In genomic region chr2:101253013-101253712, GRCh38 we compare ENCODE assay signal across 1 cellular context.
TF ChIP-seq lines count a peak whose summit lies in the region.

No MANE protein-coding gene starts in this region.

TF ChIP-seq in GM12878, 131 proteins besides CTCF, POLR2A, EP300 and RAD21 (continued from another document):
- TF ChIP-seq ZNF687 (IDR thresholded peaks at IDR 0.05) (0 out of 2 replicates have a peak, but pooled peaks have one; percentile 56), LARP7 (IDR thresholded peaks at IDR 0.05) (peak; percentile 92), GATAD2B (conservative IDR thresholded peaks at IDR 0.05; ENCODE audit: low read depth) (peak; percentile 94), FOXM1 (IDR thresholded peaks at IDR 0.05; ENCODE audit: low read depth, low read length) (no peak), HCFC1 (IDR thresholded peaks at IDR 0.05; ENCODE audit: low read length) (no peak; the same call in 1 of the 2 replicates), PAX8 (IDR thresholded peaks at IDR 0.05) (no peak), NR2F1 (conservative IDR thresholded peaks at IDR 0.05) (peak; percentile 57; the same call in 1 of the 2 replicates), SRF (IDR thresholded peaks at IDR 0.05; ENCODE audit: low read depth in 2 of 2, low read length in 2 of 2) (no peak), ATF2 (IDR thresholded peaks at IDR 0.05; ENCODE audit: low read length) (no peak), STAT1 (conservative IDR thresholded peaks at IDR 0.05) (peak; percentile 73; the same call in 1 of the 2 replicates), KAT2A (conservative IDR thresholded peaks at IDR 0.05; ENCODE audit: control insufficient read depth, low read depth, low read length) (no peak), NR2C2 (IDR thresholded peaks at IDR 0.05; ENCODE audit: borderline replicate concordance, control insufficient read depth, insufficient read length, low read depth) (no peak), CREM (IDR thresholded peaks at IDR 0.05; ENCODE audit: low read depth) (no peak), NRF1 (conservative IDR thresholded peaks at IDR 0.05; ENCODE audit: low read depth, low read length) (no peak), CBFB (IDR thresholded peaks at IDR 0.05; ENCODE audit: low read depth) (no peak), TARDBP (IDR thresholded peaks at IDR 0.05; ENCODE audit: borderline replicate concordance) (no peak), EED (IDR thresholded peaks at IDR 0.05; ENCODE audit: low read depth) (no peak), PBX3 (IDR thresholded peaks at IDR 0.05; ENCODE audit: insufficient replicate concordance, low read depth, low read length) (no peak), SPI1 (IDR thresholded peaks at IDR 0.05; ENCODE audit: borderline replicate concordance, insufficient read depth, low read depth, low read length) (peak; percentile 48; the same call in 1 of the 2 replicates), NR2C1 (IDR thresholded peaks at IDR 0.05) (no peak), CBX5 (IDR thresholded peaks at IDR 0.05; ENCODE audit: low read depth) (no peak), ZNF207 (IDR thresholded peaks at IDR 0.05; ENCODE audit: borderline replicate concordance) (peak; percentile 92; the same call in 1 of the 2 replicates), DPF2 (IDR thresholded peaks at IDR 0.05) (peak; percentile 63), RUNX3 (IDR thresholded peaks at IDR 0.05; ENCODE audit: low read length) (0 out of 2 replicates have a peak, but pooled peaks have one; percentile 15), KLF5 (IDR thresholded peaks at IDR 0.05; ENCODE audit: partially characterized antibody) (peak; percentile 67), POLR2AphosphoS5 (IDR thresholded peaks at IDR 0.05; ENCODE audit: low read length) (peak; percentile 63; the same call in 1 of the 2 replicates), HDAC2 (IDR thresholded peaks at IDR 0.05) (no peak), RB1 (IDR thresholded peaks at IDR 0.05; ENCODE audit: borderline replicate concordance) (0 out of 2 replicates have a peak, but pooled peaks have one; percentile 39), FOS (IDR thresholded peaks at IDR 0.05; ENCODE audit: borderline replicate concordance, extremely low read depth, insufficient read length) (no peak), IKZF1 (conservative IDR thresholded peaks at IDR 0.05) (peak; percentile 77), SMARCA5 (IDR thresholded peaks at IDR 0.05) (0 out of 2 replicates have a peak, but pooled peaks have one; percentile 58), ETV6 (conservative IDR thresholded peaks at IDR 0.05 in 1 of 2, IDR thresholded peaks at IDR 0.05 in 1 of 2; ENCODE audit: borderline replicate concordance in 1 of 2, low read depth in 1 of 2) (no peak), BACH1 (IDR thresholded peaks at IDR 0.05; ENCODE audit: borderline replicate concordance) (peak; percentile 54; the same call in 1 of the 2 replicates)
- TF ChIP-seq, protein P1, sequence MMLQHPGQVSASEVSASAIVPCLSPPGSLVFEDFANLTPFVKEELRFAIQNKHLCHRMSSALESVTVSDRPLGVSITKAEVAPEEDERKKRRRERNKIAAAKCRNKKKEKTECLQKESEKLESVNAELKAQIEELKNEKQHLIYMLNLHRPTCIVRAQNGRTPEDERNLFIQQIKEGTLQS (IDR thresholded peaks at IDR 0.05; ENCODE audit: borderline replicate concordance, extremely low read depth, low read depth, low read length), result no peak
- TF ChIP-seq, protein P2, sequence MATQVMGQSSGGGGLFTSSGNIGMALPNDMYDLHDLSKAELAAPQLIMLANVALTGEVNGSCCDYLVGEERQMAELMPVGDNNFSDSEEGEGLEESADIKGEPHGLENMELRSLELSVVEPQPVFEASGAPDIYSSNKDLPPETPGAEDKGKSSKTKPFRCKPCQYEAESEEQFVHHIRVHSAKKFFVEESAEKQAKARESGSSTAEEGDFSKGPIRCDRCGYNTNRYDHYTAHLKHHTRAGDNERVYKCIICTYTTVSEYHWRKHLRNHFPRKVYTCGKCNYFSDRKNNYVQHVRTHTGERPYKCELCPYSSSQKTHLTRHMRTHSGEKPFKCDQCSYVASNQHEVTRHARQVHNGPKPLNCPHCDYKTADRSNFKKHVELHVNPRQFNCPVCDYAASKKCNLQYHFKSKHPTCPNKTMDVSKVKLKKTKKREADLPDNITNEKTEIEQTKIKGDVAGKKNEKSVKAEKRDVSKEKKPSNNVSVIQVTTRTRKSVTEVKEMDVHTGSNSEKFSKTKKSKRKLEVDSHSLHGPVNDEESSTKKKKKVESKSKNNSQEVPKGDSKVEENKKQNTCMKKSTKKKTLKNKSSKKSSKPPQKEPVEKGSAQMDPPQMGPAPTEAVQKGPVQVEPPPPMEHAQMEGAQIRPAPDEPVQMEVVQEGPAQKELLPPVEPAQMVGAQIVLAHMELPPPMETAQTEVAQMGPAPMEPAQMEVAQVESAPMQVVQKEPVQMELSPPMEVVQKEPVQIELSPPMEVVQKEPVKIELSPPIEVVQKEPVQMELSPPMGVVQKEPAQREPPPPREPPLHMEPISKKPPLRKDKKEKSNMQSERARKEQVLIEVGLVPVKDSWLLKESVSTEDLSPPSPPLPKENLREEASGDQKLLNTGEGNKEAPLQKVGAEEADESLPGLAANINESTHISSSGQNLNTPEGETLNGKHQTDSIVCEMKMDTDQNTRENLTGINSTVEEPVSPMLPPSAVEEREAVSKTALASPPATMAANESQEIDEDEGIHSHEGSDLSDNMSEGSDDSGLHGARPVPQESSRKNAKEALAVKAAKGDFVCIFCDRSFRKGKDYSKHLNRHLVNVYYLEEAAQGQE (IDR thresholded peaks at IDR 0.05; ENCODE audit: low read depth, low read length), result no peak
- TF ChIP-seq, protein P3, sequence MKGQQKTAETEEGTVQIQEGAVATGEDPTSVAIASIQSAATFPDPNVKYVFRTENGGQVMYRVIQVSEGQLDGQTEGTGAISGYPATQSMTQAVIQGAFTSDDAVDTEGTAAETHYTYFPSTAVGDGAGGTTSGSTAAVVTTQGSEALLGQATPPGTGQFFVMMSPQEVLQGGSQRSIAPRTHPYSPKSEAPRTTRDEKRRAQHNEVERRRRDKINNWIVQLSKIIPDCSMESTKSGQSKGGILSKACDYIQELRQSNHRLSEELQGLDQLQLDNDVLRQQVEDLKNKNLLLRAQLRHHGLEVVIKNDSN (IDR thresholded peaks at IDR 0.05; ENCODE audit: borderline replicate concordance, extremely low read length, insufficient read depth, low read depth, low read length), result no peak
